ENCODE assay signal across 2 cellular contexts in the genomic region with DNA sequence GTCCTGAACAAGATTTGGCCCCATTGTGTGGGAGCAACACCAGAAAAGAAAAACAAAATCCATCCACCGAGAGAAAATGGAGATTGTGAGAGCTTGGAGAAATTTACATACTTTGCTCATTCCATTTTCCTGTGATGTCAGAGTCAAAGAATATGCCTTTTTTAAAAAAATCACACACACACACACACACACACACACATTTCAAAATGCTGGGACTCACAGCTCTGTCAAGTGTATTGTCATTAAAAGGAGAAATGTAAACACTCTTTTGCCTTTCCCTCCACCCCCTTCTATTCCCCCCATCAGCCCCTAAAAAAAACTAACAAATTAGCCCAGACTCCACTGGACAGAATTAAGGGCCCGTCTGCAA.
TF ChIP-seq lines count a peak whose summit lies in the region.

No MANE protein-coding gene starts in this region.

TF ChIP-seq in SK-N-SH, 30 proteins besides CTCF, POLR2A, EP300 and RAD21 (continued from another document):
- TF ChIP-seq TEAD4 (IDR thresholded peaks at IDR 0.05; ENCODE audit: borderline replicate concordance, insufficient read depth) = no peak
- no peak for TF ChIP-seq TCF12 (IDR thresholded peaks at IDR 0.05)
- TF ChIP-seq, protein P1, sequence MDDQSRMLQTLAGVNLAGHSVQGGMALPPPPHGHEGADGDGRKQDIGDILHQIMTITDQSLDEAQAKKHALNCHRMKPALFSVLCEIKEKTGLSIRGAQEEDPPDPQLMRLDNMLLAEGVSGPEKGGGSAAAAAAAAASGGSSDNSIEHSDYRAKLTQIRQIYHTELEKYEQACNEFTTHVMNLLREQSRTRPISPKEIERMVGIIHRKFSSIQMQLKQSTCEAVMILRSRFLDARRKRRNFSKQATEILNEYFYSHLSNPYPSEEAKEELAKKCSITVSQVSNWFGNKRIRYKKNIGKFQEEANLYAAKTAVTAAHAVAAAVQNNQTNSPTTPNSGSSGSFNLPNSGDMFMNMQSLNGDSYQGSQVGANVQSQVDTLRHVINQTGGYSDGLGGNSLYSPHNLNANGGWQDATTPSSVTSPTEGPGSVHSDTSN (IDR thresholded peaks at IDR 0.05) = no peak
- no peak for TF ChIP-seq CHD2 (IDR thresholded peaks at IDR 0.05; ENCODE audit: low read length, partially characterized antibody)
- no peak for TF ChIP-seq GATA2 (CRISPR knock-in tag; IDR thresholded peaks at IDR 0.05)
- TF ChIP-seq, protein P2, sequence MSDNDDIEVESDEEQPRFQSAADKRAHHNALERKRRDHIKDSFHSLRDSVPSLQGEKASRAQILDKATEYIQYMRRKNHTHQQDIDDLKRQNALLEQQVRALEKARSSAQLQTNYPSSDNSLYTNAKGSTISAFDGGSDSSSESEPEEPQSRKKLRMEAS (IDR thresholded peaks at IDR 0.05; ENCODE audit: low read depth) = no peak
- no peak for TF ChIP-seq FOSL2 (IDR thresholded peaks at IDR 0.05; ENCODE audit: borderline replicate concordance, low read depth)
- TF ChIP-seq YY1 (IDR thresholded peaks at IDR 0.05; ENCODE audit: low read depth) = no peak
- no peak for TF ChIP-seq NRF1 (IDR thresholded peaks at IDR 0.05; ENCODE audit: low read depth, low read length)
- TF ChIP-seq NFIC (IDR thresholded peaks at IDR 0.05; ENCODE audit: borderline replicate concordance) = no peak
- no peak for TF ChIP-seq REST (IDR thresholded peaks at IDR 0.05; ENCODE audit: low read depth, low read length)
- TF ChIP-seq FOXJ3 (CRISPR knock-in tag; IDR thresholded peaks at IDR 0.05) = no peak
- TF ChIP-seq, protein P3, sequence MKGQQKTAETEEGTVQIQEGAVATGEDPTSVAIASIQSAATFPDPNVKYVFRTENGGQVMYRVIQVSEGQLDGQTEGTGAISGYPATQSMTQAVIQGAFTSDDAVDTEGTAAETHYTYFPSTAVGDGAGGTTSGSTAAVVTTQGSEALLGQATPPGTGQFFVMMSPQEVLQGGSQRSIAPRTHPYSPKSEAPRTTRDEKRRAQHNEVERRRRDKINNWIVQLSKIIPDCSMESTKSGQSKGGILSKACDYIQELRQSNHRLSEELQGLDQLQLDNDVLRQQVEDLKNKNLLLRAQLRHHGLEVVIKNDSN (IDR thresholded peaks at IDR 0.05; ENCODE audit: borderline replicate concordance, low read depth) = no peak
- TF ChIP-seq ELF1 (IDR thresholded peaks at IDR 0.05) = no peak

TF ChIP-seq in SK-N-SH treated with all-trans-retinoic acid at 6 μM for 48 hours, 23 proteins besides CTCF, POLR2A, EP300 and RAD21 (continued from another document):
- no peak for TF ChIP-seq TSHZ2 (CRISPR knock-in tag; IDR thresholded peaks at IDR 0.05)
TF ChIP-seq in SK-N-SH treated with all-trans-retinoic acid at 6 μM for 48 hours: peak in this region for 0.
